Comparison of ENCODE assay signal across 11 cellular contexts in the genomic region with DNA sequence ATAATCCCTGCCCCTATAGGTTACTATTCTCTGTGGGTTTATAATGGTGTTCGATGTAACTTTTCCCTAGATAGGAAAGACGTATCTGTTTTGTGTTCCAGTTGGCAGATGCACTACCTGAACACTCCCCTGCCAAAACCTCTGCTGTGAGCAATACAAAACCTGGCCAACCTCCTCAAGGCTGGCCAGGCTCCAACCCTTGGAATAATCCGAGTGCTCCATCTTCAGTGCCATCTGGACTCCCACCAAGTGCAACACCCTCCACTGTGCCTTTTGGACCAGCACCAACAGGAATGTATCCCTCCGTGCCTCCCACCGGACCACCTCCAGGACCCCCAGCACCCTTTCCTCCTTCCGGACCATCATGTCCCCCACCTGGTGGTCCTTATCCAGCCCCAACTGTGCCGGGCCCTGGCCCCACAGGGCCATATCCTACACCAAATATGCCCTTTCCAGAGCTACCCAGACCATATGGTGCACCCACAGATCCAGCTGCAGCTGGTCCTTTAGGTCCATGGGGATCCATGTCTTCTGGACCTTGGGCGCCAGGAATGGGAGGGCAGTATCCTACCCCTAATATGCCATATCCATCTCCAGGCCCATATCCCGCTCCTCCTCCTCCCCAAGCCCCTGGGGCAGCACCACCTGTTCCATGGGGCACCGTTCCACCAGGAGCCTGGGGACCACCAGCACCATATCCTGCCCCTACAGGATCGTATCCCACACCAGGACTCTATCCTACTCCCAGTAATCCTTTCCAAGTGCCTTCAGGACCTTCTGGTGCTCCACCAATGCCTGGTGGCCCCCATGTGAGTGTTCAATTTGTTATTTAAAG. TPM values are rescaled to one million over a fixed set of nuclear protein-coding genes. Genes with fewer than 3 reads are reported as not detected.
DNase-seq lines count a peak whose midpoint lies in the region; ATAC-seq and TF ChIP-seq lines count a peak whose summit lies in the region.
"Had no signal": no experiment of that assay in that cellular context is flagged by ENCODE, and none has a peak within 500 bp of the region (broad histone marks: within the 10 kb centered on the region; RNA-seq: fewer than 3 reads in every experiment).

No MANE protein-coding gene starts in this region.

- H3K4me3 Mint-ChIP-seq in stimulated activated memory B cell treated with anti-CD40 and anti-IgM and Interleukin-4, amounts not matched to agents 10 μg/mL and 1 μg/mL and 100 μg/mL, for 72 hours, result no peak overlapping the region
- H3K4me3 Mint-ChIP-seq: activated CD4-positive, alpha-beta T cell treated with anti-CD3 and anti-CD28 coated beads, Interleukin-2, amount 10 ng/mL, durations not matched to agents 7 days and 5 days; T-helper 2 cell treated with Interferon-gamma antibody and Interleukin-4, amounts not matched to agents 5 μg/mL and 100 μg/mL, for 36 hours had no signal

- DNase-seq in MG63 (peak; percentile 27), PC-3 (no peak), left cardiac atrium (peak; percentile 68), NCI-H2107 (lab: John Stamatoyannopoulos, UW) (no peak)
- DNase-seq: activated CD4-positive, alpha-beta T cell treated with anti-CD3 and anti-CD28 coated beads, Interleukin-2, amount 10 ng/mL, durations not matched to agents 7 days and 5 days; NCI-H2227 treated with DMSO at 0.1 percent for 48 hours; PC-9 had no signal

- intact Hi-C loops in PC-3 (cut with micrococcal nuclease), result no loop called here
- intact Hi-C loops in left cardiac atrium (cut with DNase I), result no loop called here

- H3K36me3 ChIP-seq in MG63 (peaks cover 72% of the 10 kb centered on the region), PC-3 (ENCODE audit: low read depth, low read length) (peaks cover 79% of the 10 kb centered on the region)

- TF ChIP-seq CTCF in PC-3 (conservative IDR thresholded peaks at IDR 0.05; ENCODE audit: low read depth, low read length), result no peak

- peaks cover 53% of the 10 kb centered on the region for H3K4me1 Mint-ChIP-seq in stimulated activated memory B cell treated with anti-CD40 and anti-IgM and Interleukin-4, amounts not matched to agents 10 μg/mL and 1 μg/mL and 100 μg/mL, for 72 hours

- no peak overlapping the region for H3K27ac ChIP-seq in PC-3 (ENCODE audit: low read length)
- H3K27ac ChIP-seq: PC-9 had no signal

- peaks cover 37% of the 10 kb centered on the region for H4K20me1 ChIP-seq in PC-3 (ENCODE audit: low read length)

- no peaks in the 10 kb centered on the region for H3F3A ChIP-seq in PC-3 (ENCODE audit: low read length, unreplicated experiment)

- no peak overlapping the region for H3K4me3 ChIP-seq in MG63
- no peak overlapping the region for H3K4me3 ChIP-seq in PC-3 (ENCODE audit: low read length)
- H3K4me3 ChIP-seq: PC-9 had no signal

- POLR2A ChIA-PET in PC-3 (lab: Charles Lee; ENCODE audit: unreplicated experiment), result interaction anchor here (0.6 kb wide), 1 partner anchor 11 kb away, joined by 3 read pairs; the partner anchor contains the start of gene MAPK1IP1L

- no peaks in the 10 kb centered on the region for H3K27me3 Mint-ChIP-seq in stimulated activated memory B cell treated with anti-CD40 and anti-IgM and Interleukin-4, amounts not matched to agents 10 μg/mL and 1 μg/mL and 100 μg/mL, for 72 hours
- H3K27me3 Mint-ChIP-seq: activated CD4-positive, alpha-beta T cell treated with anti-CD3 and anti-CD28 coated beads, Interleukin-2, amount 10 ng/mL, durations not matched to agents 7 days and 5 days had no signal

- H3K9me3 ChIP-seq in MG63, result no peaks in the 10 kb centered on the region
- no peaks in the 10 kb centered on the region for H3K9me3 ChIP-seq in PC-3 (ENCODE audit: low read length)

- H3K4me2 ChIP-seq in PC-3 (ENCODE audit: low read length), result no peak overlapping the region
- H3K4me2 ChIP-seq: PC-9 had no signal

- CTCF ChIA-PET in PC-3 (lab: Charles Lee), result no interaction called here

- H3K4me1 ChIP-seq in PC-3 (ENCODE audit: insufficient read depth, low read length), result no peaks in the 10 kb centered on the region

- no peaks in the 10 kb centered on the region for H3K27me3 ChIP-seq in MG63
- no peaks in the 10 kb centered on the region for H3K27me3 ChIP-seq in PC-3 (ENCODE audit: low read length)

- peaks cover 66% of the 10 kb centered on the region for H3K36me3 Mint-ChIP-seq in stimulated activated memory B cell treated with anti-CD40 and anti-IgM and Interleukin-4, amounts not matched to agents 10 μg/mL and 1 μg/mL and 100 μg/mL, for 72 hours

- no peak overlapping the region for H3K9ac ChIP-seq in PC-3 (ENCODE audit: low read length)

- peak overlapping the region; percentile 56 for H3K27ac Mint-ChIP-seq in stimulated activated memory B cell treated with anti-CD40 and anti-IgM and Interleukin-4, amounts not matched to agents 10 μg/mL and 1 μg/mL and 100 μg/mL, for 72 hours
- H3K27ac Mint-ChIP-seq: activated CD4-positive, alpha-beta T cell treated with anti-CD3 and anti-CD28 coated beads, Interleukin-2, amount 10 ng/mL, durations not matched to agents 7 days and 5 days; T-helper 2 cell treated with Interferon-gamma antibody and Interleukin-4, amounts not matched to agents 5 μg/mL and 100 μg/mL, for 36 hours had no signal

- H3K9me2 ChIP-seq in PC-3 (replicated peaks; ENCODE audit: low read length), result no peaks in the 10 kb centered on the region

- peaks cover 46% of the 10 kb centered on the region for H3K79me2 ChIP-seq in PC-3 (ENCODE audit: low read length)

- BruUV-seq in PC-3 (replicated peaks; lab: Mats Ljungman, UMichigan), result TSS peak; percentile 16

- no peak overlapping the region for H2AFZ ChIP-seq in PC-3 (ENCODE audit: low read length)
- H2AFZ ChIP-seq: PC-9 had no signal

- H3K9me3 Mint-ChIP-seq in stimulated activated memory B cell treated with anti-CD40 and anti-IgM and Interleukin-4, amounts not matched to agents 10 μg/mL and 1 μg/mL and 100 μg/mL, for 72 hours, result no peaks in the 10 kb centered on the region
- H3K9me3 Mint-ChIP-seq: activated CD4-positive, alpha-beta T cell treated with anti-CD3 and anti-CD28 coated beads, Interleukin-2, amount 10 ng/mL, durations not matched to agents 7 days and 5 days; T-helper 2 cell treated with Interferon-gamma antibody and Interleukin-4, amounts not matched to agents 5 μg/mL and 100 μg/mL, for 36 hours had no signal

- ATAC-seq in PC-3 (no peak), left cardiac atrium (peak; percentile 85 to 87), HG03280 (IDR thresholded peaks at IDR 0.05; ENCODE audit: unreplicated experiment) (no peak), GM19395 (IDR thresholded peaks at IDR 0.05; ENCODE audit: unreplicated experiment) (no peak)
- no peak for ATAC-seq in stimulated activated memory B cell treated with anti-CD40 and anti-IgM and Interleukin-4, amounts not matched to agents 10 μg/mL and 1 μg/mL and 100 μg/mL, for 72 hours

RNA-seq across cellular contexts. Expression of gene MAPK1IP1L, which starts 11.3 kb away (rescaled TPM):
- total RNA-seq in MG63 (2014; rRNA removed; shearing (Covaris generic); ENCODE audit: low replicate concordance), result 14.8 and 15.0 TPM in 2 replicates
- total RNA-seq in PC-3 (2014; rRNA removed) (73.9 and 75.9 TPM in 2 replicates), left cardiac atrium (10 to 100 TPM; 59.9 to 79.5 TPM)

RNA-seq across cellular contexts. Expression of gene SOCS4, which starts 35.7 kb away (rescaled TPM):
- total RNA-seq in MG63 (2014; rRNA removed; shearing (Covaris generic); ENCODE audit: low replicate concordance), result 3.8 and 9.0 TPM in 2 replicates
- total RNA-seq in PC-3 (2014; rRNA removed) (21.9 and 22.5 TPM in 2 replicates), left cardiac atrium (10 to 100 TPM; 16.9 to 24.9 TPM)

RNA-seq across cellular contexts. Expression of gene WDHD1, which starts 35.8 kb away (rescaled TPM):
- 5.2 TPM in 2 replicates for total RNA-seq in MG63 (2014; rRNA removed; shearing (Covaris generic); ENCODE audit: low replicate concordance)
- total RNA-seq in PC-3 (2014; rRNA removed) (45.9 and 47.1 TPM in 2 replicates), left cardiac atrium (1 to 10 TPM; 2.6 TPM)

Comparison
In these comparisons a context has a peak if more than half of its experiments do, and no peak if none do; other contexts are left out.
1. DNase-seq: peak in MG63 (single experiment) and left cardiac atrium (single experiment); none in PC-3 (single experiment) and NCI-H2107 (single experiment).
2. ATAC-seq: peak in left cardiac atrium (2 of 2); none in PC-3 (single experiment), stimulated activated memory B cell treated with anti-CD40 and anti-IgM and Interleukin-4, amounts not matched to agents 10 μg/mL and 1 μg/mL and 100 μg/mL, for 72 hours (single experiment), HG03280 (single experiment) and GM19395 (single experiment).